ENCODE assay signal across 1 cellular context in genomic region chr19:54190942-54191670, GRCh38.
TF ChIP-seq lines count a peak whose summit lies in the region.

Gene TSEN34 (plus strand): TSS chr19:54191308. CDS start chr19:54191365, 57 bp downstream.

TF ChIP-seq in HepG2, 621 proteins besides CTCF, POLR2A, EP300 and RAD21 (continued from another document and continues in another):
- TF ChIP-seq RERE (CRISPR knock-in tag; IDR thresholded peaks at IDR 0.05; ENCODE audit: low read depth), result no peak
- TF ChIP-seq ZNF891 (CRISPR knock-in tag; IDR thresholded peaks at IDR 0.05), result peak; percentile 37; the same call in 1 of the 2 replicates
- no peak for TF ChIP-seq PTBP1 (IDR thresholded peaks at IDR 0.05; ENCODE audit: low read depth, low read length, poor library complexity, severe bottlenecking)
- TF ChIP-seq ZNF331 (CRISPR knock-in tag; IDR thresholded peaks at IDR 0.05), result peak; percentile 65
- no peak for TF ChIP-seq PAXIP1 (CRISPR knock-in tag; conservative IDR thresholded peaks at IDR 0.05)
- TF ChIP-seq PCBP2 (optimal IDR thresholded peaks at IDR 0.05; ENCODE audit: low read depth, low read length, poor library complexity, severe bottlenecking), result no peak
- no peak for TF ChIP-seq GRHL1 (CRISPR knock-in tag; conservative IDR thresholded peaks at IDR 0.05)
- TF ChIP-seq ARNT (IDR thresholded peaks at IDR 0.05), result no peak
- 0 out of 2 replicates have a peak, but pooled peaks have one; percentile 25 for TF ChIP-seq ZNF768 (CRISPR knock-in tag; IDR thresholded peaks at IDR 0.05)
- TF ChIP-seq TBP (CRISPR knock-in tag; IDR thresholded peaks at IDR 0.05), result no peak
- no peak for TF ChIP-seq SMARCC2 (IDR thresholded peaks at IDR 0.05)
- no peak for TF ChIP-seq ETV6 (CRISPR knock-in tag; conservative IDR thresholded peaks at IDR 0.05)
- peak; percentile 84 for TF ChIP-seq ZFX (CRISPR knock-in tag; IDR thresholded peaks at IDR 0.05; ENCODE audit: low read depth)
- TF ChIP-seq SNAPC2 (CRISPR knock-in tag; IDR thresholded peaks at IDR 0.05), result no peak
- no peak for TF ChIP-seq ESRRA (CRISPR knock-in tag; IDR thresholded peaks at IDR 0.05; ENCODE audit: low read depth)
- no peak; the same call in 1 of the 2 replicates for TF ChIP-seq PATZ1 (CRISPR knock-in tag; IDR thresholded peaks at IDR 0.05)
- no peak for TF ChIP-seq ZNF383 (CRISPR knock-in tag; IDR thresholded peaks at IDR 0.05; ENCODE audit: borderline replicate concordance)
- TF ChIP-seq ZNF773 (CRISPR knock-in tag; IDR thresholded peaks at IDR 0.05; ENCODE audit: borderline replicate concordance), result no peak; the same call in 1 of the 2 replicates
- peak; percentile 83; the same call in 1 of the 2 replicates for TF ChIP-seq GLI4 (CRISPR knock-in tag; IDR thresholded peaks at IDR 0.05; ENCODE audit: borderline replicate concordance)
- no peak for TF ChIP-seq SNRNP70 (IDR thresholded peaks at IDR 0.05; ENCODE audit: low read depth, low read length)
- TF ChIP-seq ZNF780A (CRISPR knock-in tag; IDR thresholded peaks at IDR 0.05), result no peak
- peak; percentile 57; the same call in 1 of the 2 replicates for TF ChIP-seq ZNF776 (CRISPR knock-in tag; IDR thresholded peaks at IDR 0.05)
- TF ChIP-seq ZSCAN20 (CRISPR knock-in tag; IDR thresholded peaks at IDR 0.05; ENCODE audit: borderline replicate concordance), result 0 out of 2 replicates have a peak, but pooled peaks have one; percentile 31
- 0 out of 2 replicates have a peak, but pooled peaks have one; percentile 46 for TF ChIP-seq ZSCAN5A (CRISPR knock-in tag; IDR thresholded peaks at IDR 0.05; ENCODE audit: borderline replicate concordance)
- TF ChIP-seq ZNF160 (CRISPR knock-in tag; IDR thresholded peaks at IDR 0.05), result 0 out of 2 replicates have a peak, but pooled peaks have one; percentile 59
- TF ChIP-seq MTA1 (CRISPR knock-in tag; IDR thresholded peaks at IDR 0.05; ENCODE audit: borderline replicate concordance), result no peak
- no peak for TF ChIP-seq ZNF326 (CRISPR knock-in tag; IDR thresholded peaks at IDR 0.05; ENCODE audit: borderline replicate concordance)
- peak; percentile 50; the same call in 1 of the 2 replicates for TF ChIP-seq MTF2 (CRISPR knock-in tag; IDR thresholded peaks at IDR 0.05; ENCODE audit: borderline replicate concordance)
- no peak for TF ChIP-seq HNF4G (IDR thresholded peaks at IDR 0.05; ENCODE audit: borderline replicate concordance, low read depth, low read length)
- no peak for TF ChIP-seq HNF4G (CRISPR knock-in tag; IDR thresholded peaks at IDR 0.05; ENCODE audit: borderline replicate concordance, low read depth)
- TF ChIP-seq MEF2D (CRISPR knock-in tag; IDR thresholded peaks at IDR 0.05), result peak; percentile 43; the same call in 1 of the 2 replicates
- 0 out of 2 replicates have a peak, but pooled peaks have one; percentile 7 for TF ChIP-seq HOXA5 (CRISPR knock-in tag; IDR thresholded peaks at IDR 0.05)
- TF ChIP-seq POLR2G (IDR thresholded peaks at IDR 0.05; ENCODE audit: low read depth, low read length), result 0 out of 2 replicates have a peak, but pooled peaks have one; percentile 40
- no peak for TF ChIP-seq EZH2 (conservative IDR thresholded peaks at IDR 0.05; ENCODE audit: low read depth, low read length)
- TF ChIP-seq FOXO4 (CRISPR knock-in tag; conservative IDR thresholded peaks at IDR 0.05), result 0 out of 2 replicates have a peak, but pooled peaks have one; percentile 77
- no peak for TF ChIP-seq ZNF446 (CRISPR knock-in tag; IDR thresholded peaks at IDR 0.05)
- TF ChIP-seq ZBTB8A (CRISPR knock-in tag; IDR thresholded peaks at IDR 0.05; ENCODE audit: borderline replicate concordance, low read depth), result no peak
- TF ChIP-seq PHF8 (CRISPR knock-in tag; IDR thresholded peaks at IDR 0.05), result peak; percentile 78
- TF ChIP-seq ZXDC (CRISPR knock-in tag; IDR thresholded peaks at IDR 0.05), result no peak
- no peak for TF ChIP-seq ZNF414 (CRISPR knock-in tag; IDR thresholded peaks at IDR 0.05)
- 0 out of 2 replicates have a peak, but pooled peaks have one; percentile 27 for TF ChIP-seq ZNF136 (CRISPR knock-in tag; IDR thresholded peaks at IDR 0.05; ENCODE audit: low read depth)
